ENCODE assay signal across 20 cellular contexts in the genomic region with DNA sequence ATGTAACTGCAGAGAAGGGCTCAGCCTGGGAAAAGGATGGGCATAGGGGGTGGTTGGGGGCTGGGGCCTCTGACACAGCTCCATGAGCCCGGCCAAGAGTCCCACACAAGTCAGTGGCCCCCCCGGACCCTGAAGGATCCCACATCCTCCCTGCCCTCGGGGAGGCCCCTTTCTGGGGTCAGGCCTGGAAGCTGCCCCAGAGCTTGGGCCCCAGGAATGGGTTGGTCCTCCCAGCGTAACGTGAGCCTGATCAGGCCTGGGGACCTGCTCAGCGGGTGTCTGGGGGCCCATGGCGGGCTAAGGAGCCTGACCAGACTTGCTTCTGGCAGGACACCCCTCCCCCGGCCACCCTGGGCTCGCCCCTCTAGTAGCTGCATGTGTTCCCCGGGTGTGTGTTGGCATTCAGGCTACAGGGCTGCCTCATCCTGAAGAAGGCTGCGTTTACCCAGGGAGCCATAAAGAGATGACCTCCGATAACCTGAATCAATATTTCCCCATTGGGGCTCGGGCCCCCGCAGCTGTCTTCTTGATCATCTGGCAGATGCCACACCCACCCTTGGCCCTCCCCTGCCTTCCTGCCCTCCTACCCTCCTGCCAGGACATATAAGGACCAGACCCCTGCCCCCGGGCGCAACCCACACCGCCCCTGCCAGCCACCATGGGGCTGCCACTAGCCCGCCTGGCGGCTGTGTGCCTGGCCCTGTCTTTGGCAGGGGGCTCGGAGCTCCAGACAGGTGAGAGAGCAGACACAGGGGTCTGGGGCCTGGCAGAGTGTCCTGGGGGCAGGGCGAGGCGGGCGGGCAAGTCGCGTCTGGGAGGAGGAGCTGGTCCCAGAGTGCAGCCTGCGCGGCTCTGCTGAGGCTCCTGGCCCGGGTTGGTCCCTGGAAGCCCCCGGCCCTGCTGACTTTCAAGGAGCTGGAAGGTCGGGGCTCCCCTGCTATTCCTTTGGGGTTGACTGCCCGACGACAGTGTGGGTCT. TPM values are rescaled to one million over a fixed set of nuclear protein-coding genes. Genes with fewer than 3 reads are reported as not detected.
A peak's percentile ranks its signal among the peaks of the same experiment; 100 is the strongest.
DNase-seq lines count a peak whose midpoint lies in the region; ATAC-seq and TF ChIP-seq lines count a peak whose summit lies in the region.
"Had no signal": no experiment of that assay in that cellular context is flagged by ENCODE, and none has a peak within 500 bp of the region (broad histone marks: within the 10 kb centered on the region; RNA-seq: fewer than 3 reads in every experiment).

A gene (plus strand): TSS at position 631 of the 978 bp plus-strand sequence.

- no peak within 1 kb of the TSS for H4K8ac ChIP-seq in neuronal stem cell (ENCODE audit: low read depth, low read length)

- peak within 1 kb of the TSS; percentile 90 for H3K18ac ChIP-seq in neuronal stem cell (ENCODE audit: low read length)

- no peak for TF ChIP-seq CTCF in C4-2B (conservative IDR thresholded peaks at IDR 0.05)
- no peak for TF ChIP-seq CTCF in GM13977 (IDR thresholded peaks at IDR 0.05; ENCODE audit: extremely low read depth, insufficient read depth, missing control alignments)

- peak within 1 kb of the TSS; percentile 43 for H3K23ac ChIP-seq in neuronal stem cell (ENCODE audit: low read depth, low read length, poor library complexity)

- peaks cover 5% of the 10 kb centered on the region for H3K79me1 ChIP-seq in neuronal stem cell (ENCODE audit: low read depth, low read length)

- peak within 1 kb of the TSS; percentile 60 for H2BK5ac ChIP-seq in neuronal stem cell (ENCODE audit: low read length)

- H3K27ac ChIP-seq in C4-2B (peak within 1 kb of the TSS; percentile 79), HUES6 (ENCODE audit: low read depth, low read length) (0 out of 2 replicates have a peak within 1 kb of the TSS, but pooled peaks have one; percentile 8), neuronal stem cell (replicated peaks; ENCODE audit: low read length) (no peak within 1 kb of the TSS)
- H3K27ac ChIP-seq: parathyroid adenoma, testis had no signal

- DNase-seq in cardiac septum (ENCODE audit: low spot score) (peak; percentile 70), neuronal stem cell (ENCODE audit: low spot score) (no peak), GM13977 (ENCODE audit: low spot score) (no peak), kidney tubule cell (ENCODE audit: low spot score) (no peak)
- DNase-seq in activated CD4-positive, alpha-beta T cell treated with anti-CD3 and anti-CD28 coated beads, Interleukin-2, amount 50 U/mL, for 1 hour = no peak
- DNase-seq: activated CD4-positive, alpha-beta T cell treated with anti-CD3 and anti-CD28 coated beads for 4 hours; CD4-positive, CD25-positive, alpha-beta regulatory T cell; dermis blood vessel endothelial cell; DND-41; HFFc6; hypothalamus; mesendoderm; NCI-H1694; NCI-H524; testis had no signal

- ATAC-seq in HG03280 (IDR thresholded peaks at IDR 0.05; ENCODE audit: unreplicated experiment) = no peak

- H3K14ac ChIP-seq in neuronal stem cell (ENCODE audit: low read length) = peak within 1 kb of the TSS; percentile 59

- peak within 1 kb of the TSS; percentile 41 for H2BK12ac ChIP-seq in neuronal stem cell (ENCODE audit: low read length)

- H3K4me3 ChIP-seq in HUES6 (ENCODE audit: low read depth, low read length) (no peak within 1 kb of the TSS), neuronal stem cell (ENCODE audit: low read length in 2 of 2) (no peak within 1 kb of the TSS)
- H3K4me3 ChIP-seq: testis had no signal

- no peak within 1 kb of the TSS for H3K4me2 ChIP-seq in neuronal stem cell (ENCODE audit: insufficient read depth, low read length, poor library complexity, severe bottlenecking)

- peak within 1 kb of the TSS; percentile 40 for H2AFZ ChIP-seq in neuronal stem cell (ENCODE audit: low read length)
- H2AFZ ChIP-seq: parathyroid adenoma had no signal

- no CpG with 5 or more reads among the region's 32 CpGs for WGBS in neuronal stem cell (ENCODE audit: extremely low coverage in 2 of 2, insufficient read length in 2 of 2, insufficient replicate concordance in 1 of 2), 2 donors

- H3K9me3 ChIP-seq in HUES6 (ENCODE audit: control insufficient read depth, insufficient read depth, low read depth, low read length) = no peaks in the 10 kb centered on the region
- no peaks in the 10 kb centered on the region for H3K9me3 ChIP-seq in neuronal stem cell (replicated peaks in 1 of 2; ENCODE audit: control insufficient read depth in 2 of 2, insufficient read depth in 1 of 2, low read depth in 1 of 2, low read length in 2 of 2)
- H3K9me3 ChIP-seq: testis had no signal

- no peak within 1 kb of the TSS for H4K91ac ChIP-seq in neuronal stem cell (ENCODE audit: low read depth, low read length, poor library complexity)

- H3K27me3 ChIP-seq in HUES6 (ENCODE audit: control insufficient read depth, insufficient read depth, low read length) = no peaks in the 10 kb centered on the region; the same call in 1 of the 2 replicates
- H3K27me3 ChIP-seq in neuronal stem cell (ENCODE audit: control insufficient read depth in 3 of 3, insufficient read depth in 3 of 3, low read depth in 1 of 3, low read length in 3 of 3) = no peaks in the 10 kb centered on the region
- H3K27me3 ChIP-seq: testis had no signal

- H2BK15ac ChIP-seq in neuronal stem cell (ENCODE audit: low read length) = peak within 1 kb of the TSS; percentile 75

- peaks cover 7% of the 10 kb centered on the region; the same call in 1 of the 2 replicates for H3K4me1 ChIP-seq in HUES6 (ENCODE audit: control insufficient read depth, insufficient read depth, low read length)
- H3K4me1 ChIP-seq in neuronal stem cell (ENCODE audit: control insufficient read depth in 2 of 2, insufficient read depth in 1 of 2, low read depth in 1 of 2, low read length in 2 of 2) = peaks cover 5 to 11% of the 10 kb centered on the region in 2 donors
- H3K4me1 ChIP-seq: parathyroid adenoma had no signal

- no peak within 1 kb of the TSS for H2BK120ac ChIP-seq in neuronal stem cell (ENCODE audit: low read depth, low read length)

- H3K36me3 ChIP-seq in HUES6 (ENCODE audit: control insufficient read depth, insufficient read depth, low read length) = no peaks in the 10 kb centered on the region
- no peaks in the 10 kb centered on the region for H3K36me3 ChIP-seq in neuronal stem cell (replicated peaks in 1 of 2; ENCODE audit: control insufficient read depth in 2 of 2, insufficient read depth in 2 of 2, low read length in 2 of 2)

- no peak within 1 kb of the TSS for H3K9ac ChIP-seq in HUES6 (ENCODE audit: low read length)
- no peak within 1 kb of the TSS for H3K9ac ChIP-seq in neuronal stem cell (ENCODE audit: low read depth, low read length, poor library complexity)
- H3K9ac ChIP-seq: parathyroid adenoma had no signal

- in situ Hi-C loops in GM13977 (cut with MboI; ENCODE audit: low pct_unique_long_range_greater_than_20kb, low sequenced_read_pairs, unreplicated experiment) = no loop called here

- H3K4ac ChIP-seq in neuronal stem cell (ENCODE audit: low read length) = no peak within 1 kb of the TSS

- H2AK5ac ChIP-seq in neuronal stem cell (ENCODE audit: low read depth, low read length) = peak within 1 kb of the TSS; percentile 94

- intact Hi-C loops in cardiac septum (cut with DNase I) = no loop called here

RNA-seq across cellular contexts. Expression of the gene that starts here (rescaled TPM):
- 0.03 TPM for total RNA-seq in cardiac septum
- not detected for polyA plus RNA-seq in neuronal stem cell (2013, experiment 1 of 2)
- under 0.01 TPM for polyA plus RNA-seq in neuronal stem cell (2013, experiment 2 of 2)
- total RNA-seq: CD4-positive, CD25-positive, alpha-beta regulatory T cell; dermis blood vessel endothelial cell; T-helper 1 cell treated with Interleukin-12 subunit alpha and Interleukin-12 subunit beta and Interleukin-4 antibody, amounts not matched to agents 30 ng/mL and 1 ng/mL, for 36 hours had no signal
- polyA plus RNA-seq: CD4-positive, CD25-positive, alpha-beta regulatory T cell had no signal

Comparison
In these comparisons a context has a peak if more than half of its experiments do, and no peak if none do; other contexts are left out.
1. Peak in DNase-seq in cardiac septum; RNA of the gene not detected or under 1 TPM.